ENCODE assay signal across 17 cellular contexts in genomic region chr6:48978016-48978415, GRCh38.
DNase-seq lines count a peak whose midpoint lies in the region; ATAC-seq, FAIRE-seq and TF ChIP-seq lines count a peak whose summit lies in the region.
"Had no signal": no experiment of that assay in that cellular context is flagged by ENCODE, and none has a peak within 500 bp of the region (broad histone marks: within the 10 kb centered on the region; RNA-seq: fewer than 3 reads in every experiment).

No MANE protein-coding gene starts in this region.

- DNase-seq in HFFc6, result peak; percentile 61
- peak; percentile 3 for DNase-seq in amniotic epithelial cell (ENCODE audit: low read depth)
- peak; percentile 6 to 51 for DNase-seq in foreskin fibroblast
- no peak for DNase-seq in RPMI8226
- no peak for DNase-seq in tibial nerve (ENCODE audit: low spot score in 2 of 2)
- no peak for DNase-seq in heart left ventricle
- DNase-seq: 8988T, DMS53, Karpas-422, NCI-H1417, NCI-H1930, NCI-H510A, OCI-M1 had no signal

- TF ChIP-seq CTCF in HFFc6 (IDR thresholded peaks at IDR 0.05), result peak; percentile 15; the same call in 1 of the 2 replicates
- no peak for TF ChIP-seq CTCF in foreskin fibroblast (IDR thresholded peaks at IDR 0.05; ENCODE audit: low read depth, low read length)
- no peak for TF ChIP-seq CTCF in tibial nerve (IDR thresholded peaks at IDR 0.05)
- TF ChIP-seq CTCF in heart left ventricle (IDR thresholded peaks at IDR 0.05), result no peak

- no peaks in the 10 kb centered on the region for H3K36me3 ChIP-seq in tibial nerve
- no peaks in the 10 kb centered on the region for H3K36me3 ChIP-seq in heart left ventricle

- H3K4me1 ChIP-seq in tibial nerve (no peaks in the 10 kb centered on the region), heart left ventricle (no peaks in the 10 kb centered on the region)

- intact Hi-C loops in heart left ventricle (cut with DNase I), result no loop called here

- H3K36me3 Mint-ChIP-seq in HFFc6 (ENCODE audit: low read depth), result peaks cover 6% of the 10 kb centered on the region
- H3K36me3 Mint-ChIP-seq: CD14-positive monocyte had no signal

- no peak for TF ChIP-seq EP300 in tibial nerve (IDR thresholded peaks at IDR 0.05)

- H3K27ac ChIP-seq in tibial nerve (no peak overlapping the region), heart left ventricle (no peak overlapping the region)

- TF ChIP-seq POLR2A in tibial nerve (IDR thresholded peaks at IDR 0.05), result no peak
- TF ChIP-seq POLR2A in heart left ventricle (IDR thresholded peaks at IDR 0.05), result no peak

- H3K4me3 Mint-ChIP-seq in HFFc6, result no peak overlapping the region
- H3K4me3 Mint-ChIP-seq: CD14-positive monocyte had no signal

- FAIRE-seq in A204.1 (lab: Jason Lieb, UNC), result peak; percentile 62
- FAIRE-seq: GM12891 had no signal

- H3K27me3 ChIP-seq in tibial nerve (no peaks in the 10 kb centered on the region), heart left ventricle (no peaks in the 10 kb centered on the region)

- WGBS in tibial nerve, 2 donors, result 89 to 94% methylated on average over 3 of the region's 3 CpGs
- WGBS in heart left ventricle, 4 donors, result 85 to 90% (median 87%) methylated on average over 3 of the region's 3 CpGs

- H3K9me3 ChIP-seq in tibial nerve (no peaks in the 10 kb centered on the region), heart left ventricle (no peaks in the 10 kb centered on the region)

- no peaks in the 10 kb centered on the region; the same call in 1 of the 2 replicates for H3K27me3 Mint-ChIP-seq in HFFc6 (ENCODE audit: insufficient read depth)

- H3K4me3 ChIP-seq in foreskin fibroblast (ENCODE audit: low read depth in 1 of 2, low read length in 2 of 2) (no peak overlapping the region), tibial nerve (no peak overlapping the region), heart left ventricle (no peak overlapping the region)

- peak overlapping the region; percentile 19 for H3K27ac Mint-ChIP-seq in HFFc6
- H3K27ac Mint-ChIP-seq: CD14-positive monocyte had no signal

- ATAC-seq in heart left ventricle, result no peak
- no peak for ATAC-seq in GM19351 (IDR thresholded peaks at IDR 0.05; ENCODE audit: unreplicated experiment)

- H3K9me3 Mint-ChIP-seq in HFFc6, result peaks cover 7% of the 10 kb centered on the region

- H3K4me1 Mint-ChIP-seq in HFFc6 (ENCODE audit: low read depth), result peaks cover 9% of the 10 kb centered on the region
- H3K4me1 Mint-ChIP-seq: CD14-positive monocyte had no signal

Comparison
In these comparisons a context has a peak if more than half of its experiments do, and no peak if none do; other contexts are left out.
1. DNase-seq: peak in HFFc6 (single experiment), amniotic epithelial cell (single experiment) and foreskin fibroblast (2 of 2); none in RPMI8226 (single experiment), tibial nerve (0 of 2) and heart left ventricle (0 of 5).